7 cellular contexts compared by ENCODE assay signal in the genomic region with DNA sequence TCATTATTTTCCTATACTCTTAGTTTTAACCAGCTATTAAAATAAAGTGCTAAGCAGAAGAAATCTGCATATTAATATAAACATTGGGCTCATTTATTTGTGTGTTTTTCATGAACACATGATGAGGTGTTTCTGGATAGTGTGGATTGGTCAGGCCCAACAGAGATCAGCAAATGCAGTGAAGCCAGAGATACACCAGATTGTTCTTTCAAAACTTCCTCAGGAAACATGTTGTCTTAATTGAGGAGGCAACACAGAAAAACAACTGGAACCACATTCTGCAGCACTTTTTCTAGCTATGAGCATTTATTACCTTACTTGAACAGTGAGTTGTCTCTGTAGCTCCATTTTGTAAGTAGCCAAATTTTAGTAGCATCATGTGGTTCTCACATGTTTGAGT.
"Had no signal": no experiment of that assay in that cellular context is flagged by ENCODE, and none has a peak within 500 bp of the region (broad histone marks: within the 10 kb centered on the region; RNA-seq: fewer than 3 reads in every experiment).

No MANE protein-coding gene starts in this region.

- H3K9me3 ChIP-seq: HAP-1 had no signal

- H3K27ac ChIP-seq: GM23248, HL-60 had no signal

- H3K9ac ChIP-seq: GM23248 had no signal

- ATAC-seq: HepG2 had no signal

- H2AFZ ChIP-seq: GM23248 had no signal

- DNase-seq: GM23248, GOT3, H7, KBM-7 had no signal

- H3K4me3 ChIP-seq: GM23248, HAP-1 had no signal

- H3K36me3 ChIP-seq: HAP-1 had no signal
